Comparison of ENCODE assay signal across 7 cellular contexts in genomic region chr17:10729334-10730193, GRCh38. TPM values are rescaled to one million over a fixed set of nuclear protein-coding genes. Genes with fewer than 3 reads are reported as not detected.
DNase-seq lines count a peak whose midpoint lies in the region; ATAC-seq, FAIRE-seq and TF ChIP-seq lines count a peak whose summit lies in the region.

TMEM220 (minus strand) TSS chr17:10730023; CDS start chr17:10729851, 172 bp downstream.

- intact Hi-C loops in mammary epithelial cell (cut with micrococcal nuclease): no loop called here

- BruUV-seq in mammary epithelial cell (replicated peaks; lab: Mats Ljungman, UMichigan): TSS peak; percentile 45

- H3K27ac ChIP-seq in mammary epithelial cell (ENCODE audit: insufficient read depth, low read depth, low read length): no peak within 1 kb of the TSS
- H3K27ac ChIP-seq in iPS-20b (ENCODE audit: low read length): no peak within 1 kb of the TSS

- DNase-seq in T1000 (lab: John Stamatoyannopoulos, UW): peak; percentile 18
- peak; percentile 5 for DNase-seq in mammary epithelial cell
- DNase-seq in skeletal muscle cell (ENCODE audit: low read depth): peak; percentile 24
- no peak for DNase-seq in HTR-8/SVneo (ENCODE audit: insufficient read length, low spot score)

- CTCF ChIA-PET in mammary epithelial cell (lab: Charles Lee; ENCODE audit: low non-redundant PET): no interaction called here

- H3K9ac ChIP-seq in mammary epithelial cell (ENCODE audit: insufficient read depth, low read length) (no peak within 1 kb of the TSS), iPS-20b (ENCODE audit: low read depth, low read length) (peak within 1 kb of the TSS; percentile 77)

- dilution Hi-C loops in mammary epithelial cell (cut with HindIII; ENCODE audit: low sequenced_read_pairs): no loop called here

- in situ Hi-C loops in mammary epithelial cell (cut with MboI; ENCODE audit: low sequenced_read_pairs in 2 of 2): loop anchor here in 1 of 2 donors (25.0 kb wide), 1 partner anchor 1258 kb away; the partner anchor contains the start of gene ZNF18

- FAIRE-seq in HTR-8/SVneo (lab: Jason Lieb, UNC): no peak

- ATAC-seq in GM18907 (IDR thresholded peaks at IDR 0.05; ENCODE audit: unreplicated experiment) (peak; percentile 90), HG03064 (IDR thresholded peaks at IDR 0.05; ENCODE audit: low read depth, unreplicated experiment) (peak; percentile 56)

- H3K4me2 ChIP-seq in mammary epithelial cell (ENCODE audit: insufficient read depth, low read depth, low read length): peak within 1 kb of the TSS; percentile 91

- no peaks in the 10 kb centered on the region for H3K36me3 ChIP-seq in mammary epithelial cell (ENCODE audit: insufficient read depth, low read length)
- H3K36me3 ChIP-seq in iPS-20b (ENCODE audit: insufficient read depth, low read depth, low read length): no peaks in the 10 kb centered on the region; the same call in 1 of the 2 replicates

- H4K20me1 ChIP-seq in mammary epithelial cell (ENCODE audit: insufficient read depth, low read length): no peaks in the 10 kb centered on the region

- no peaks in the 10 kb centered on the region for H3K79me2 ChIP-seq in mammary epithelial cell (ENCODE audit: insufficient read depth, low read length)

- H3K27me3 ChIP-seq in mammary epithelial cell (ENCODE audit: insufficient read depth, low read length) (no peaks in the 10 kb centered on the region), iPS-20b (ENCODE audit: insufficient read depth, low read length) (no peaks in the 10 kb centered on the region)

- no peaks in the 10 kb centered on the region for H3K9me3 ChIP-seq in mammary epithelial cell (replicated peaks; ENCODE audit: insufficient read depth, low read length)
- no peaks in the 10 kb centered on the region for H3K9me3 ChIP-seq in iPS-20b (ENCODE audit: insufficient read depth, low read depth, low read length)

- H3K4me3 ChIP-seq in mammary epithelial cell (replicated peaks in 1 of 3; ENCODE audit: insufficient read depth in 1 of 3, low read depth in 2 of 3, low read length in 3 of 3) (peak within 1 kb of the TSS; percentile 52 to 72 (median 65)), iPS-20b (ENCODE audit: low read length) (peak within 1 kb of the TSS; percentile 74), skeletal muscle cell (ENCODE audit: low read depth, low read length) (peak within 1 kb of the TSS; percentile 63)

- H3K4me1 ChIP-seq in mammary epithelial cell (ENCODE audit: insufficient read depth, low read length) (peaks cover 3% of the 10 kb centered on the region), iPS-20b (ENCODE audit: insufficient read depth, low read length) (peaks cover 9% of the 10 kb centered on the region; the same call in 1 of the 2 replicates)

- WGBS in mammary epithelial cell (ENCODE audit: low coverage, missing lambda C conversion rate): 3% methylated on average over 36 of the region's 79 CpGs

- no peak for TF ChIP-seq CTCF in mammary epithelial cell (conservative IDR thresholded peaks at IDR 0.05 in 1 of 2, IDR thresholded peaks at IDR 0.05 in 1 of 2; ENCODE audit: extremely low read depth in 1 of 2, insufficient read depth in 1 of 2, low read depth in 1 of 2, low read length in 2 of 2)

- peak within 1 kb of the TSS; percentile 97 for H2AFZ ChIP-seq in mammary epithelial cell (ENCODE audit: low read depth, low read length)

RNA-seq across cellular contexts. Expression of gene TMEM220, which starts in this region (rescaled TPM):
- total RNA-seq in mammary epithelial cell: 1 to 10 TPM; 2.0 to 2.1 TPM
- polyA plus RNA-seq in mammary epithelial cell: 1.3 TPM
- not detected for polyA minus RNA-seq in mammary epithelial cell
